In the genomic region with DNA sequence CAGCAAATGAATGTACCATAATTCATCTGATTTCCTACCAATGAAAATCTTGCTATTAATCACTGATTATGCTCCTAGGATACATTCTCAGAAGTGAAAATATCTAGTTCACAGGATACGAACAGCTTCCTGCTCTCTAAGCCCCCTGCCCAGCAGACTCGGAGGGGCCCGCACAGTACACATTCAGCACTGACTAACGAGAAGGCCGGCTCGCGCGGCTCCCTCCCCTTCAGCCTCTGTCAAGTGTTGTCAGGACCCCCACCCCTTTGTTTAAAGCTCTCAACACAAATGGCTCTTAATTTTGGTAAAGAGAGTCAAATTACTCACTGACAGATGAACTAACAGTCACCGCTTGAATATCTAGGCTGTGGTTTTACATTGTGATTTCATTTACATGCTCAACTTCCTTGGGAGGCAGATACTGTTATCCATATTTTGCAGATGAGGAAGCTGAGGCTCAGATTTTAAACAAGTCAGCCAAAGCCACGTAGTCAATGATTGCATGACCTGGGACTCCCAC, we compare ENCODE assay signal across 11 cellular contexts.
A peak's percentile ranks its signal among the peaks of the same experiment; 100 is the strongest.
DNase-seq lines count a peak whose midpoint lies in the region; ATAC-seq and TF ChIP-seq lines count a peak whose summit lies in the region.
"Had no signal": no experiment of that assay in that cellular context is flagged by ENCODE, and none has a peak within 500 bp of the region (broad histone marks: within the 10 kb centered on the region; RNA-seq: fewer than 3 reads in every experiment).

No MANE protein-coding gene starts in this region.

- ATAC-seq in GM18498 (IDR thresholded peaks at IDR 0.05; ENCODE audit: unreplicated experiment) (no peak), HG03095 (IDR thresholded peaks at IDR 0.05; ENCODE audit: unreplicated experiment) (no peak)

- peaks cover 28% of the 10 kb centered on the region for H3K4me1 Mint-ChIP-seq in HFFc6 (ENCODE audit: low read depth)
- peaks cover 14% of the 10 kb centered on the region for H3K4me1 Mint-ChIP-seq in activated naive CD8-positive, alpha-beta T cell treated with anti-CD3 and anti-CD28 coated beads for 36 hours

- H3K27ac ChIP-seq in mucosa of rectum (ENCODE audit: low read depth in 2 of 2, low read length in 2 of 2) = peak overlapping the region; percentile 94

- H3K4me1 ChIP-seq in mucosa of rectum (ENCODE audit: control insufficient read depth in 2 of 2, insufficient read depth in 2 of 2, low read length in 2 of 2) = peaks cover 32 to 34% of the 10 kb centered on the region in 2 donors

- H3K36me3 ChIP-seq in mucosa of rectum (ENCODE audit: control insufficient read depth in 2 of 2, insufficient read depth in 2 of 2, low read length in 2 of 2) = peaks cover 29 to 32% of the 10 kb centered on the region in 2 donors
- H3K36me3 ChIP-seq: MG63 had no signal

- peak overlapping the region; percentile 67 for H3K27ac Mint-ChIP-seq in HFFc6
- H3K27ac Mint-ChIP-seq in activated naive CD8-positive, alpha-beta T cell treated with anti-CD3 and anti-CD28 coated beads for 36 hours = peak overlapping the region; percentile 69

- H3K27me3 ChIP-seq in mucosa of rectum (ENCODE audit: control insufficient read depth in 2 of 2, insufficient read depth in 2 of 2, low read length in 2 of 2) = no peaks in the 10 kb centered on the region
- H3K27me3 ChIP-seq: MG63 had no signal

- H3K9ac ChIP-seq in mucosa of rectum (ENCODE audit: low read depth in 1 of 2, low read length in 2 of 2) = peak overlapping the region; percentile 68 to 76

- no peaks in the 10 kb centered on the region for H3K9me3 ChIP-seq in mucosa of rectum (ENCODE audit: control insufficient read depth in 2 of 2, low read length in 2 of 2)
- H3K9me3 ChIP-seq: MG63 had no signal

- no peaks in the 10 kb centered on the region for H3K27me3 Mint-ChIP-seq in HFFc6 (ENCODE audit: insufficient read depth)
- H3K27me3 Mint-ChIP-seq in activated naive CD8-positive, alpha-beta T cell treated with anti-CD3 and anti-CD28 coated beads for 36 hours = no peaks in the 10 kb centered on the region

- TF ChIP-seq CTCF in HFFc6 (IDR thresholded peaks at IDR 0.05) = no peak

- peaks cover 13% of the 10 kb centered on the region for H3K36me3 Mint-ChIP-seq in HFFc6 (ENCODE audit: low read depth)
- peaks cover 12% of the 10 kb centered on the region for H3K36me3 Mint-ChIP-seq in activated naive CD8-positive, alpha-beta T cell treated with anti-CD3 and anti-CD28 coated beads for 36 hours

- H3K4me3 ChIP-seq in mucosa of rectum (ENCODE audit: low read length in 2 of 2) = peak overlapping the region; percentile 60 to 66
- H3K4me3 ChIP-seq: MG63 had no signal

- H3K9me3 Mint-ChIP-seq in HFFc6 = no peaks in the 10 kb centered on the region
- H3K9me3 Mint-ChIP-seq in activated naive CD8-positive, alpha-beta T cell treated with anti-CD3 and anti-CD28 coated beads for 36 hours = no peaks in the 10 kb centered on the region

- no peak overlapping the region for H3K4me3 Mint-ChIP-seq in HFFc6
- no peak overlapping the region for H3K4me3 Mint-ChIP-seq in activated naive CD8-positive, alpha-beta T cell treated with anti-CD3 and anti-CD28 coated beads for 36 hours

- DNase-seq in AG20443 (ENCODE audit: low spot score) (peak; percentile 31), HFFc6 (no peak), HUDEP-2 (lab: John Stamatoyannopoulos, UW; ENCODE audit: unreplicated experiment in 76 of 76) (no peak), cerebellar cortex (ENCODE audit: low spot score) (no peak)
- DNase-seq in activated naive CD8-positive, alpha-beta T cell treated with anti-CD3 and anti-CD28 coated beads for 36 hours = no peak
- DNase-seq: MG63, midbrain, T1000 had no signal
